Comparison of ENCODE assay signal across 1 cellular context in the genomic region with DNA sequence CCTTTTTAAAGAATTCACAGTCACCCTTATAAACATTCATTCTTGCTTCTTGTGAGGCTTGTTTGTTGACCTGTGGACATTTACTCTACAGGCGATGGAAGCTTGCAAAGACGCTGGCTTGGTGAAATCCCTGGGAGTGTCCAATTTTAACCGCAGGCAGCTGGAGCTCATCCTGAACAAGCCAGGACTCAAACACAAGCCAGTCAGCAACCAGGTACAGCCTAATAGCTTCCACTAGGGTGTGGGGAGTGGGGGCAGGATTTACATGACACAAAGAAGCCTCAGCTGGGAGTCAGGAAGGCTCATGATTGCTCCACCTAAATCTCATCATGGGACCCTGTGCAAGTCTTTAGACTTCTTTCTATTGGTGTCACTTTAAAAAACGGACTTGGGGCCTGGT.
TF ChIP-seq lines count a peak whose summit lies in the region.

No MANE protein-coding gene starts in this region.

TF ChIP-seq in K562, 482 proteins besides CTCF, POLR2A, EP300 and RAD21:
- TF ChIP-seq, protein P1, sequence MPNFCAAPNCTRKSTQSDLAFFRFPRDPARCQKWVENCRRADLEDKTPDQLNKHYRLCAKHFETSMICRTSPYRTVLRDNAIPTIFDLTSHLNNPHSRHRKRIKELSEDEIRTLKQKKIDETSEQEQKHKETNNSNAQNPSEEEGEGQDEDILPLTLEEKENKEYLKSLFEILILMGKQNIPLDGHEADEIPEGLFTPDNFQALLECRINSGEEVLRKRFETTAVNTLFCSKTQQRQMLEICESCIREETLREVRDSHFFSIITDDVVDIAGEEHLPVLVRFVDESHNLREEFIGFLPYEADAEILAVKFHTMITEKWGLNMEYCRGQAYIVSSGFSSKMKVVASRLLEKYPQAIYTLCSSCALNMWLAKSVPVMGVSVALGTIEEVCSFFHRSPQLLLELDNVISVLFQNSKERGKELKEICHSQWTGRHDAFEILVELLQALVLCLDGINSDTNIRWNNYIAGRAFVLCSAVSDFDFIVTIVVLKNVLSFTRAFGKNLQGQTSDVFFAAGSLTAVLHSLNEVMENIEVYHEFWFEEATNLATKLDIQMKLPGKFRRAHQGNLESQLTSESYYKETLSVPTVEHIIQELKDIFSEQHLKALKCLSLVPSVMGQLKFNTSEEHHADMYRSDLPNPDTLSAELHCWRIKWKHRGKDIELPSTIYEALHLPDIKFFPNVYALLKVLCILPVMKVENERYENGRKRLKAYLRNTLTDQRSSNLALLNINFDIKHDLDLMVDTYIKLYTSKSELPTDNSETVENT (CRISPR knock-in tag; IDR thresholded peaks at IDR 0.05): no peak
- no peak for TF ChIP-seq TCFL5 (CRISPR knock-in tag; conservative IDR thresholded peaks at IDR 0.05)
- no peak for TF ChIP-seq RHOXF2B (CRISPR knock-in tag; conservative IDR thresholded peaks at IDR 0.05)
- TF ChIP-seq IFI16 (CRISPR knock-in tag; IDR thresholded peaks at IDR 0.05): no peak
- TF ChIP-seq POU5F1 (IDR thresholded peaks at IDR 0.05; ENCODE audit: borderline replicate concordance, low read depth, low read length, partially characterized antibody): no peak
- no peak for TF ChIP-seq CBX3 (IDR thresholded peaks at IDR 0.05; ENCODE audit: borderline replicate concordance in 1 of 2, low read length in 2 of 2)
- no peak for TF ChIP-seq CREBBP (IDR thresholded peaks at IDR 0.05; ENCODE audit: low read depth, low read length)
- TF ChIP-seq ADNP (tag; IDR thresholded peaks at IDR 0.05): no peak
- no peak for TF ChIP-seq ZNF551 (CRISPR knock-in tag; IDR thresholded peaks at IDR 0.05)
- no peak for TF ChIP-seq FOXJ3 (CRISPR knock-in tag; IDR thresholded peaks at IDR 0.05)
TF ChIP-seq in K562: peak in this region for 0.
